In genomic region chr7:63112764-63113712, GRCh38 we compare ENCODE assay signal across 23 cellular contexts.
"Had no signal": no experiment of that assay in that cellular context is flagged by ENCODE, and none has a peak within 500 bp of the region (broad histone marks: within the 10 kb centered on the region; RNA-seq: fewer than 3 reads in every experiment).

No MANE protein-coding gene starts in this region.

- H3K4me3 Mint-ChIP-seq: activated B cell treated with CpG ODN at 0.5 μM for 24 hours; activated CD4-positive, alpha-beta memory T cell treated with anti-CD3 and anti-CD28 coated beads for 36 hours; activated naive CD4-positive, alpha-beta T cell treated with anti-CD3 and anti-CD28 coated beads, Interleukin-2, amount 10 ng/mL, durations not matched to agents 7 days and 5 days; memory B cell; naive B cell; neural crest cell; T-helper 17 cell had no signal

- H3K36me3 ChIP-seq: cardiac muscle cell, heart right ventricle, ovary, prostate gland, spleen, tibial artery, uterus had no signal

- H3K9me3 ChIP-seq: ovary, prostate gland, uterus had no signal

- H3K4me3 ChIP-seq: cardiac muscle cell, heart right ventricle, ovary, prostate gland, spleen, tibial artery, uterus had no signal

- H3K27me3 ChIP-seq: cardiac muscle cell, heart right ventricle, ovary, spleen, tibial artery, uterus had no signal

- H3K27me3 Mint-ChIP-seq: activated B cell treated with CpG ODN at 0.5 μM for 24 hours; activated CD4-positive, alpha-beta memory T cell treated with anti-CD3 and anti-CD28 coated beads for 36 hours; activated naive CD4-positive, alpha-beta T cell treated with anti-CD3 and anti-CD28 coated beads, Interleukin-2, amount 10 ng/mL, durations not matched to agents 7 days and 5 days; memory B cell; naive B cell; T-helper 17 cell had no signal

- H3K4me1 ChIP-seq: heart right ventricle, prostate gland, spleen, tibial artery, uterus had no signal

- DNase-seq: activated B cell treated with CpG ODN at 0.5 μM for 24 hours; activated CD4-positive, alpha-beta memory T cell treated with anti-CD3 and anti-CD28 coated beads for 36 hours; activated CD4-positive, alpha-beta T cell treated with anti-CD3 and anti-CD28 coated beads for 4 hours; activated naive CD4-positive, alpha-beta T cell treated with anti-CD3 and anti-CD28 coated beads, Interleukin-2, amount 10 ng/mL, durations not matched to agents 7 days and 5 days; activated T-cell treated with anti-CD3 and anti-CD28 coated beads, Interleukin-2, amount 50 U/mL, for 48 hours; amygdala; erythroblast; foreskin fibroblast; heart right ventricle; islet precursor cell; left cardiac atrium; naive B cell; ovary; spleen; stimulated activated CD4-positive, alpha-beta T cell treated with anti-CD3 and anti-CD28 coated beads, Interleukin-4, amount 100 ng/mL, for 1 hour; stimulated activated naive CD4-positive, alpha-beta T cell; T-helper 17 cell; tibial artery; uterus had no signal

- H3K36me3 Mint-ChIP-seq: activated CD4-positive, alpha-beta memory T cell treated with anti-CD3 and anti-CD28 coated beads for 36 hours; activated naive CD4-positive, alpha-beta T cell treated with anti-CD3 and anti-CD28 coated beads, Interleukin-2, amount 10 ng/mL, durations not matched to agents 7 days and 5 days; memory B cell; naive B cell had no signal

- ATAC-seq: heart right ventricle, left cardiac atrium, T-helper 17 cell had no signal

- H3K4me1 Mint-ChIP-seq: activated B cell treated with CpG ODN at 0.5 μM for 24 hours; activated naive CD4-positive, alpha-beta T cell treated with anti-CD3 and anti-CD28 coated beads, Interleukin-2, amount 10 ng/mL, durations not matched to agents 7 days and 5 days; memory B cell; naive B cell; neural crest cell; T-helper 17 cell had no signal

- H3K27ac Mint-ChIP-seq: activated B cell treated with CpG ODN at 0.5 μM for 24 hours; activated CD4-positive, alpha-beta memory T cell treated with anti-CD3 and anti-CD28 coated beads for 36 hours; activated naive CD4-positive, alpha-beta T cell treated with anti-CD3 and anti-CD28 coated beads, Interleukin-2, amount 10 ng/mL, durations not matched to agents 7 days and 5 days; memory B cell; naive B cell; T-helper 17 cell had no signal

- H3K27ac ChIP-seq: cardiac muscle cell, heart right ventricle, ovary, prostate gland, spleen, tibial artery, uterus had no signal
